In the genomic region with DNA sequence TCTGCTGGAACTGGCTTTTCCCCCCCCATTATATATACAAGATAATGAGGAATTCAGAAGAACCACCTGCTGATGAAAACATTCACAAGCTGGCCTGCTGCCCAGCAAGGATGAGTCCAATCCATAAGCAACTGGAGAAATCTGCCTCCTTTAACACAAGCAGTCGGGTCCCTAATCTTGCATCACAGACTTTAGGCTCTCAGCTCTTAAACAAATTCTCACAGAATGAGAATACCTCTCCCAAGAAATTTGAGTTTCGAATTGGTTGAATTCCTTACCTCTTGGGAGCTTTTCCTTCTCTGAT, we compare ENCODE assay signal across 17 cellular contexts. TPM values are rescaled to one million over a fixed set of nuclear protein-coding genes. Genes with fewer than 3 reads are reported as not detected.
DNase-seq lines count a peak whose midpoint lies in the region; ATAC-seq, FAIRE-seq and TF ChIP-seq lines count a peak whose summit lies in the region.
"Had no signal": no experiment of that assay in that cellular context is flagged by ENCODE, and none has a peak within 500 bp of the region (broad histone marks: within the 10 kb centered on the region; RNA-seq: fewer than 3 reads in every experiment).

No MANE protein-coding gene starts in this region.

- no peaks in the 10 kb centered on the region for H3K79me2 ChIP-seq in keratinocyte (ENCODE audit: control insufficient read depth, insufficient read depth, low read length)

- no peak for TF ChIP-seq CTCF in keratinocyte (optimal IDR thresholded peaks at IDR 0.05 in 1 of 3, IDR thresholded peaks at IDR 0.05 in 1 of 3, conservative IDR thresholded peaks at IDR 0.05 in 1 of 3; ENCODE audit: extremely low read depth in 1 of 3, insufficient read depth in 2 of 3, low read length in 3 of 3)

- peak; percentile 47 for DNase-seq in NCI-H345 (lab: John Stamatoyannopoulos, UW)
- no peak for DNase-seq in NCI-H345 treated with DMSO at 0.1 percent for 48 hours (lab: John Stamatoyannopoulos, UW; ENCODE audit: unreplicated experiment)
- DNase-seq in MG63 = peak; percentile 18
- peak; percentile 72 for DNase-seq in amniotic epithelial cell (ENCODE audit: low read depth)
- DNase-seq in keratinocyte (ENCODE audit: low read depth, low spot score) = no peak
- no peak for DNase-seq in NCI-H526 treated with DMSO at 0.1 percent for 48 hours (lab: John Stamatoyannopoulos, UW)
- DNase-seq: activated CD4-positive, alpha-beta T cell treated with anti-CD3 and anti-CD28 coated beads, Interleukin-2, amount 50 U/mL, for 4 hours; activated T-cell treated with anti-CD3 and anti-CD28 coated beads, Interleukin-2, amount 50 U/mL, for 48 hours; central memory CD4-positive, alpha-beta T cell; NCI-H187; upper lobe of right lung had no signal

- no peaks in the 10 kb centered on the region; the same call in 1 of the 2 replicates for H3K27me3 ChIP-seq in MG63
- H3K27me3 ChIP-seq in keratinocyte (ENCODE audit: control insufficient read depth, extremely low read depth, insufficient read depth, low read length) = no peaks in the 10 kb centered on the region
- H3K27me3 ChIP-seq: upper lobe of right lung had no signal

- FAIRE-seq in keratinocyte (lab: Jason Lieb, UNC) = peak; percentile 49
- FAIRE-seq: K562 had no signal

- H4K20me1 ChIP-seq in keratinocyte (ENCODE audit: control insufficient read depth, extremely low read depth, insufficient read depth, low read length) = no peaks in the 10 kb centered on the region

- H3K9me3 ChIP-seq in MG63 (no peaks in the 10 kb centered on the region), keratinocyte (ENCODE audit: control insufficient read depth, low read depth, low read length) (no peaks in the 10 kb centered on the region)
- H3K9me3 ChIP-seq: prostate gland, upper lobe of right lung had no signal

- no peak overlapping the region for H3K4me3 ChIP-seq in MG63
- H3K4me3 ChIP-seq in keratinocyte (ENCODE audit: control insufficient read depth in 2 of 3, extremely low read depth in 1 of 3, insufficient read depth in 2 of 3, low read depth in 1 of 3, low read length in 3 of 3) = no peak overlapping the region
- H3K4me3 ChIP-seq: K562, lung, prostate gland, upper lobe of right lung had no signal

- no peaks in the 10 kb centered on the region for H3K36me3 ChIP-seq in MG63
- no peaks in the 10 kb centered on the region for H3K36me3 ChIP-seq in keratinocyte (ENCODE audit: control insufficient read depth in 2 of 2, extremely low read depth in 1 of 2, insufficient read depth in 2 of 2, low read length in 2 of 2)
- H3K36me3 ChIP-seq: prostate gland, upper lobe of right lung had no signal

- no peak overlapping the region for H3K9ac ChIP-seq in keratinocyte (ENCODE audit: control insufficient read depth, extremely low read depth, insufficient read depth, low read length)

- no peaks in the 10 kb centered on the region for H3K9me1 ChIP-seq in keratinocyte (ENCODE audit: control insufficient read depth, extremely low read depth, insufficient read depth, low read length)

- peaks cover 16% of the 10 kb centered on the region for H3K4me1 ChIP-seq in keratinocyte (ENCODE audit: control insufficient read depth, extremely low read depth, insufficient read depth, low read length)
- H3K4me1 ChIP-seq: prostate gland had no signal

- dilution Hi-C loops in keratinocyte (cut with MboI; ENCODE audit: extremely low pct_ligation_motif_present, low sequenced_read_pairs) = no loop called here

- no peak overlapping the region for H3K4me2 ChIP-seq in keratinocyte (ENCODE audit: control insufficient read depth, extremely low read depth, insufficient read depth, low read depth, low read length)

- no peak for ATAC-seq in HG02840 (IDR thresholded peaks at IDR 0.05; ENCODE audit: low FRiP score, unreplicated experiment)
- ATAC-seq in SK-N-SH treated with all-trans-retinoic acid at 6 μM for 48 hours = no peak
- ATAC-seq: K562; natural killer cell treated with Interleukin-12 subunit alpha and Interleukin-12 subunit beta and Interleukin-15 and Interleukin-18, amount 100 ng/mL, for 72 hours; upper lobe of right lung had no signal

- H2AFZ ChIP-seq in keratinocyte (ENCODE audit: control insufficient read depth, low read length) = no peak overlapping the region

- no peak overlapping the region for H3K27ac ChIP-seq in keratinocyte (ENCODE audit: control insufficient read depth, insufficient read depth, low read length)
- H3K27ac ChIP-seq: prostate gland, upper lobe of right lung had no signal

TF ChIP-seq in SK-N-SH treated with all-trans-retinoic acid at 6 μM for 48 hours, 23 proteins besides CTCF, POLR2A, EP300 and RAD21:
- TF ChIP-seq ZC3H10 (CRISPR knock-in tag; IDR thresholded peaks at IDR 0.05) (no peak), BACH2 (CRISPR knock-in tag; IDR thresholded peaks at IDR 0.05; ENCODE audit: borderline replicate concordance) (no peak), ZFP3 (CRISPR knock-in tag; IDR thresholded peaks at IDR 0.05) (no peak), PPARA (CRISPR knock-in tag; IDR thresholded peaks at IDR 0.05; ENCODE audit: borderline replicate concordance) (no peak), CSDC2 (CRISPR knock-in tag; IDR thresholded peaks at IDR 0.05) (no peak), SNAI2 (CRISPR knock-in tag; IDR thresholded peaks at IDR 0.05) (no peak), TCF4 (CRISPR knock-in tag; IDR thresholded peaks at IDR 0.05; ENCODE audit: borderline replicate concordance) (no peak)
- TF ChIP-seq, protein P1, sequence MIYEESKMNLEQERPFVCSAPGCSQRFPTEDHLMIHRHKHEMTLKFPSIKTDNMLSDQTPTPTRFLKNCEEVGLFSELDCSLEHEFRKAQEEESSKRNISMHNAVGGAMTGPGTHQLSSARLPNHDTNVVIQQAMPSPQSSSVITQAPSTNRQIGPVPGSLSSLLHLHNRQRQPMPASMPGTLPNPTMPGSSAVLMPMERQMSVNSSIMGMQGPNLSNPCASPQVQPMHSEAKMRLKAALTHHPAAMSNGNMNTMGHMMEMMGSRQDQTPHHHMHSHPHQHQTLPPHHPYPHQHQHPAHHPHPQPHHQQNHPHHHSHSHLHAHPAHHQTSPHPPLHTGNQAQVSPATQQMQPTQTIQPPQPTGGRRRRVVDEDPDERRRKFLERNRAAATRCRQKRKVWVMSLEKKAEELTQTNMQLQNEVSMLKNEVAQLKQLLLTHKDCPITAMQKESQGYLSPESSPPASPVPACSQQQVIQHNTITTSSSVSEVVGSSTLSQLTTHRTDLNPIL (CRISPR knock-in tag; IDR thresholded peaks at IDR 0.05; ENCODE audit: low read depth) = no peak
TF ChIP-seq in SK-N-SH treated with all-trans-retinoic acid at 6 μM for 48 hours: peak in this region for 0.

RNA-seq across cellular contexts. Expression of a gene that starts 44.5 kb away (rescaled TPM):
- total RNA-seq in MG63 (2014; rRNA removed; shearing (Covaris generic); ENCODE audit: low replicate concordance) = 4.8 and 6.9 TPM in 2 replicates
- polyA plus RNA-seq in keratinocyte = 6.4 to 18.9 TPM (median 12.6 TPM) in 3 replicates
- 6.8 TPM for polyA plus RNA-seq in keratinocyte (2011; ENCODE audit: low read depth)
- polyA plus RNA-seq in keratinocyte (2011; cell fraction: cytosol; rRNA removed) = 6.6 and 15.4 TPM in 2 replicates
- polyA plus RNA-seq in keratinocyte (2011; cell fraction: nucleus; rRNA removed) = 18.7 and 25.9 TPM in 2 replicates
- 6.1 and 8.9 TPM in 2 replicates for polyA plus RNA-seq in keratinocyte (2012; ENCODE audit: low replicate concordance)
- polyA minus RNA-seq in keratinocyte = 0.52 to 16.1 TPM (median 2.8 TPM) in 3 replicates
- polyA minus RNA-seq in keratinocyte (2011; cell fraction: cytosol; rRNA and poly(A)+ RNA removed) = 6.7 TPM
- 7.2 and 13.3 TPM in 2 replicates for polyA minus RNA-seq in keratinocyte (2011; cell fraction: nucleus; rRNA and poly(A)+ RNA removed)

Comparison
In these comparisons a context has a peak if more than half of its experiments do, and no peak if none do; other contexts are left out.
1. DNase-seq: peak in NCI-H345 (single experiment), MG63 (single experiment) and amniotic epithelial cell (single experiment); none in NCI-H345 treated with DMSO at 0.1 percent for 48 hours (single experiment), keratinocyte (single experiment) and NCI-H526 treated with DMSO at 0.1 percent for 48 hours (single experiment).